Comparison of ENCODE assay signal across 13 cellular contexts in genomic region chr2:169797601-169798000, GRCh38. TPM values are rescaled to one million over a fixed set of nuclear protein-coding genes. Genes with fewer than 3 reads are reported as not detected.
DNase-seq lines count a peak whose midpoint lies in the region; ATAC-seq, FAIRE-seq and TF ChIP-seq lines count a peak whose summit lies in the region.
"Had no signal": no experiment of that assay in that cellular context is flagged by ENCODE, and none has a peak within 500 bp of the region (broad histone marks: within the 10 kb centered on the region; RNA-seq: fewer than 3 reads in every experiment).

No MANE protein-coding gene starts in this region.

- no peak overlapping the region for H3K4me3 ChIP-seq in DND-41 (ENCODE audit: low read depth in 1 of 2, low read length in 2 of 2)

- CTCF ChIA-PET in CD4-positive, alpha-beta T cell (lab: Charles Lee): interaction anchor here (1.6 kb wide), 1 partner anchor 27 kb away, joined by 11 read pairs; the partner anchor contains the start of gene METTL5
- CTCF ChIA-PET in activated B cell treated with CpG ODN at 0.5 μM for 24 hours (lab: Charles Lee): no interaction called here

- H3K27me3 Mint-ChIP-seq in CD4-positive, alpha-beta T cell: peaks cover 1% of the 10 kb centered on the region
- H3K27me3 Mint-ChIP-seq in activated B cell treated with CpG ODN at 0.5 μM for 24 hours: no peaks in the 10 kb centered on the region
- H3K27me3 Mint-ChIP-seq in naive thymus-derived CD8-positive, alpha-beta T cell: peaks cover 0 to 2% (median 0%) of the 10 kb centered on the region in 5 donors

- H3K27me3 ChIP-seq in CD4-positive, alpha-beta T cell (ENCODE audit: control insufficient read depth, insufficient read depth, low read length): no peaks in the 10 kb centered on the region
- H3K27me3 ChIP-seq in DND-41 (ENCODE audit: insufficient read depth, low read length, poor library complexity): no peaks in the 10 kb centered on the region
- H3K27me3 ChIP-seq: tibial nerve had no signal

- ATAC-seq in CD4-positive, alpha-beta T cell (ENCODE audit: poor library complexity): no peak
- ATAC-seq in DND-41 (ENCODE audit: insufficient read depth, low read depth) (no peak), activated B cell treated with CpG ODN at 0.5 μM for 24 hours (ENCODE audit: low read depth) (no peak), HG03342 (IDR thresholded peaks at IDR 0.05; ENCODE audit: unreplicated experiment) (no peak)
- no peak for ATAC-seq in naive thymus-derived CD8-positive, alpha-beta T cell
- ATAC-seq: GM12878 had no signal

- TF ChIP-seq CTCF in CD4-positive, alpha-beta T cell (IDR thresholded peaks at IDR 0.05): no peak
- TF ChIP-seq CTCF in DND-41 (IDR thresholded peaks at IDR 0.05; ENCODE audit: borderline replicate concordance, extremely low read depth, low read length, poor library complexity, severe bottlenecking) (no peak), activated B cell treated with CpG ODN at 0.5 μM for 24 hours (IDR thresholded peaks at IDR 0.05) (no peak)

- DNase-seq in CD4-positive, alpha-beta T cell: no peak
- DNase-seq in DND-41: no peak
- no peak for DNase-seq in activated B cell treated with CpG ODN at 0.5 μM for 24 hours
- no peak for DNase-seq in naive thymus-derived CD8-positive, alpha-beta T cell
- DNase-seq in GM12891 (ENCODE audit: insufficient read length, low spot score): no peak
- no peak for DNase-seq in COR-L47 (lab: John Stamatoyannopoulos, UW)
- DNase-seq: activated CD4-positive, alpha-beta T cell treated with anti-CD3 and anti-CD28 coated beads, Interleukin-2, amount 50 U/mL, for 48 hours; NCI-H2081; NCI-H748 treated with DMSO at 0.1 percent for 48 hours; T-helper 9 cell had no signal

- no peaks in the 10 kb centered on the region for H3K9me3 Mint-ChIP-seq in CD4-positive, alpha-beta T cell
- no peaks in the 10 kb centered on the region for H3K9me3 Mint-ChIP-seq in activated B cell treated with CpG ODN at 0.5 μM for 24 hours
- no peaks in the 10 kb centered on the region for H3K9me3 Mint-ChIP-seq in naive thymus-derived CD8-positive, alpha-beta T cell

- peaks cover 24% of the 10 kb centered on the region for H3K36me3 ChIP-seq in DND-41 (ENCODE audit: insufficient read depth, low read length)

- peak overlapping the region; percentile 86 for H3K4me3 Mint-ChIP-seq in CD4-positive, alpha-beta T cell
- H3K4me3 Mint-ChIP-seq in activated B cell treated with CpG ODN at 0.5 μM for 24 hours: peak overlapping the region; percentile 9
- H3K4me3 Mint-ChIP-seq in naive thymus-derived CD8-positive, alpha-beta T cell: peak overlapping the region; percentile 19 to 84 (median 48)

- H3K9me3 ChIP-seq in CD4-positive, alpha-beta T cell (ENCODE audit: control insufficient read depth, low read length): no peaks in the 10 kb centered on the region
- no peaks in the 10 kb centered on the region for H3K9me3 ChIP-seq in DND-41 (ENCODE audit: insufficient read depth, low read length, severe bottlenecking)
- H3K9me3 ChIP-seq: tibial nerve had no signal

- H3K9ac ChIP-seq in DND-41 (ENCODE audit: low read depth, low read length): no peak overlapping the region

- H4K20me1 ChIP-seq in DND-41 (ENCODE audit: insufficient read depth, low read length): peaks cover 19% of the 10 kb centered on the region; the same call in 1 of the 2 replicates

- no peak for TF ChIP-seq POLR2A in GM12891 (IDR thresholded peaks at IDR 0.05; ENCODE audit: low read depth, low read length)

- FAIRE-seq in GM12891 (lab: Jason Lieb, UNC): no peak
- FAIRE-seq: GM12878 had no signal

- peaks cover 34% of the 10 kb centered on the region for H3K36me3 Mint-ChIP-seq in CD4-positive, alpha-beta T cell (ENCODE audit: low read depth)
- H3K36me3 Mint-ChIP-seq in activated B cell treated with CpG ODN at 0.5 μM for 24 hours (ENCODE audit: low read depth): peaks cover 17% of the 10 kb centered on the region
- peaks cover 0 to 14% (median 0%) of the 10 kb centered on the region in 3 donors for H3K36me3 Mint-ChIP-seq in naive thymus-derived CD8-positive, alpha-beta T cell

- peaks cover 39% of the 10 kb centered on the region for H3K79me2 ChIP-seq in DND-41 (ENCODE audit: insufficient read depth, low read length)

- H3K4me2 ChIP-seq in DND-41 (ENCODE audit: insufficient read depth, low read length): 0 out of 2 replicates have a peak overlapping the region, but pooled peaks have one; percentile 96

- intact Hi-C loops in CD4-positive, alpha-beta T cell (cut with DNase I, micrococcal nuclease): loop anchor here in 1 of 2 experiments (5.0 kb wide), 2 partner anchors 105 to 220 kb away; partner anchors contain the start of genes CFAP210 and PHOSPHO2
- intact Hi-C loops in activated B cell treated with CpG ODN at 0.5 μM for 24 hours (cut with micrococcal nuclease): no loop called here

- peak overlapping the region; percentile 73 for H2AFZ ChIP-seq in DND-41 (ENCODE audit: low read depth, low read length)

- peak overlapping the region; percentile 96 for H3K27ac Mint-ChIP-seq in CD4-positive, alpha-beta T cell
- H3K27ac Mint-ChIP-seq in activated B cell treated with CpG ODN at 0.5 μM for 24 hours: no peak overlapping the region
- H3K27ac Mint-ChIP-seq in naive thymus-derived CD8-positive, alpha-beta T cell: peak overlapping the region in 9 of 10 donors; percentile 33 to 92 (median 69)

- POLR2A ChIA-PET in CD4-positive, alpha-beta T cell (lab: Charles Lee): interaction anchor here (1.9 kb wide), 2 partner anchors 31 to 213 kb away, joined by 9 to 10 read pairs; partner anchors contain the start of gene PPIG
- POLR2A ChIA-PET in activated B cell treated with CpG ODN at 0.5 μM for 24 hours (lab: Charles Lee): interaction anchor here (0.6 to 2.9 kb wide), 3 partner anchors 7 to 1100 kb away, joined by 3 to 26 read pairs (median 4); partner anchors contain the start of gene UBR3
- POLR2A ChIA-PET in naive thymus-derived CD8-positive, alpha-beta T cell (lab: Charles Lee): interaction anchor here (0.6 kb wide), 1 partner anchor 27 kb away, joined by 4 read pairs; the partner anchor contains the start of gene METTL5

- H3K4me1 Mint-ChIP-seq in CD4-positive, alpha-beta T cell (ENCODE audit: low read depth): peaks cover 41% of the 10 kb centered on the region
- peaks cover 21% of the 10 kb centered on the region for H3K4me1 Mint-ChIP-seq in activated B cell treated with CpG ODN at 0.5 μM for 24 hours
- peaks cover 7 to 36% (median 17%) of the 10 kb centered on the region in 4 donors for H3K4me1 Mint-ChIP-seq in naive thymus-derived CD8-positive, alpha-beta T cell

- H3K27ac ChIP-seq in CD4-positive, alpha-beta T cell (ENCODE audit: low read depth, low read length): no peak overlapping the region
- no peak overlapping the region for H3K27ac ChIP-seq in DND-41 (ENCODE audit: low read length)

- H3K4me1 ChIP-seq in DND-41 (ENCODE audit: insufficient read depth, low read length): peaks cover 40% of the 10 kb centered on the region

TF ChIP-seq in GM12891, 5 proteins besides CTCF, POLR2A, EP300 and RAD21:
- no peak for TF ChIP-seq POU2F2 (IDR thresholded peaks at IDR 0.05; ENCODE audit: low read depth, low read length)
- no peak for TF ChIP-seq POLR2AphosphoS5 (IDR thresholded peaks at IDR 0.05; ENCODE audit: low read depth, low read length)
- TF ChIP-seq TAF1 (IDR thresholded peaks at IDR 0.05; ENCODE audit: low read depth, low read length): no peak
- no peak for TF ChIP-seq PAX5 (IDR thresholded peaks at IDR 0.05; ENCODE audit: insufficient read depth, low read length, severe bottlenecking)
- TF ChIP-seq SPI1 (IDR thresholded peaks at IDR 0.05; ENCODE audit: low read depth, low read length): no peak

RNA-seq across cellular contexts. Expression of gene SSB, which starts 1.1 kb away (rescaled TPM):
- 100 to 1,000 TPM; 174 to 181 TPM for total RNA-seq in CD4-positive, alpha-beta T cell
- total RNA-seq in activated B cell treated with CpG ODN at 0.5 μM for 24 hours: 94.7 and 100 TPM in 2 replicates
- 100 to 1,000 TPM; 110 to 115 TPM for total RNA-seq in naive thymus-derived CD8-positive, alpha-beta T cell
- 100 to 1,000 TPM; 124 to 153 (median 128) TPM for polyA plus RNA-seq in naive thymus-derived CD8-positive, alpha-beta T cell
- 86.9 TPM for polyA plus RNA-seq in GM12891 (2012; ENCODE audit: low read depth, missing spikeins)

RNA-seq across cellular contexts. Expression of gene METTL5, which starts 27.1 kb away (rescaled TPM):
- 10 to 100 TPM; 13.2 to 16.0 TPM for total RNA-seq in CD4-positive, alpha-beta T cell
- 48.3 and 51.1 TPM in 2 replicates for total RNA-seq in activated B cell treated with CpG ODN at 0.5 μM for 24 hours
- total RNA-seq in naive thymus-derived CD8-positive, alpha-beta T cell: 10 to 100 TPM; 50.8 to 58.1 TPM
- 100 to 1,000 TPM; 115 to 155 (median 130) TPM for polyA plus RNA-seq in naive thymus-derived CD8-positive, alpha-beta T cell
- 79.1 TPM for polyA plus RNA-seq in GM12891 (2012; ENCODE audit: low read depth, missing spikeins)

RNA-seq across cellular contexts. Expression of gene UBR3, which starts 29.7 kb away (rescaled TPM):
- 10 to 100 TPM; 32.1 to 35.2 TPM for total RNA-seq in CD4-positive, alpha-beta T cell
- 29.4 and 35.6 TPM in 2 replicates for total RNA-seq in activated B cell treated with CpG ODN at 0.5 μM for 24 hours
- total RNA-seq in naive thymus-derived CD8-positive, alpha-beta T cell: 10 to 100 TPM; 43.3 to 43.5 TPM
- 10 to 100 TPM in 1 of 3 donors, 1 to 10 TPM in 2; 6.8 to 11.6 (median 7.5) TPM for polyA plus RNA-seq in naive thymus-derived CD8-positive, alpha-beta T cell
- 5.0 TPM for polyA plus RNA-seq in GM12891 (2012; ENCODE audit: low read depth, missing spikeins)

Comparison
In these comparisons a context has a peak if more than half of its experiments do, and no peak if none do; other contexts are left out.
1. H3K4me3 Mint-ChIP-seq: peak in every context shown above with its lines; median percentile 86 in CD4-positive, alpha-beta T cell; 48 in naive thymus-derived CD8-positive, alpha-beta T cell; 9 in activated B cell treated with CpG ODN at 0.5 μM for 24 hours.